8 cellular contexts compared by ENCODE assay signal in the genomic region with DNA sequence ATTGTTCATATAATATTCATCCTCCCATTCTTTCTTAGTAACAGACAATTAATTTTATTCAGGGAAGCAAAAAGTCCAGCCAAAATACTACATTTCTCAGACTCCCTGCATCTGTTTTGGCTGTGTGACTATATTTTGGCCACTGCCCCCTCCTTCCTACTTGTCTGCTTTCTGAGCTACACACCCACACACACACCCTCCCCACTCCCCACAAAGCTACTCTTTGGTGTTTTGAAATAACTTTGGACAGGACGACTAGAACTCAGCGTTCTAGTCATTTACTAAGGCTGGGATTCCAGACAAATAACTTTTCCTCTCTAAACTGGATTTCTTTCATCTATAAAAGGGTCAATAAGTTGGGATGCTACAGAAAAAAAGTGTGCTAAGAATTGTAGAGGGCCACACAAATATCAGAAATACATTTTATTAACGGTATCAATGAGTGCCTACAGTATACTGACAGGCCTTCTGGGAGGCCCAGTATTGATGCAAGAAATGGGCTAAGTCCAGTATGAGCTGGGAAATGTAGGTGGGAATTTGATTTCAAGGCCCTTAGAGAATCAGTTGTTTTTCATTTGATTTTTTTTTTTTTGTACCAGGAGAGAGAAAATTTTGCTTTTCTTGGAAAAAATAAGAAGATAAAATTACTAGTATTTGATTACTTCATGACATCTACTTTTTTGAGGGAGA.
DNase-seq lines count a peak whose midpoint lies in the region; ATAC-seq and TF ChIP-seq lines count a peak whose summit lies in the region.
"Not testable (repeated sequence)": the region's sequence is repeated elsewhere in the genome, so short reads cannot be mapped to it uniquely, and the experiment has no call there.

No MANE protein-coding gene starts in this region.

- H3K27ac ChIP-seq in IMR-90 (ENCODE audit: insufficient read depth, low read length); mammary epithelial cell (ENCODE audit: insufficient read depth, low read depth, low read length); lung (ENCODE audit: low read depth in 1 of 2, low read length in 1 of 2): not testable (repeated sequence)
- peak overlapping the region in 1 of 2 donors; percentile 30 for H3K27ac ChIP-seq in ovary
- peak overlapping the region in 1 of 2 donors; percentile 17 for H3K27ac ChIP-seq in aorta (ENCODE audit: low read depth in 1 of 2, low read length in 2 of 2)

- H4K91ac ChIP-seq in IMR-90 (ENCODE audit: insufficient read depth, low read depth, low read length), result not testable (repeated sequence)

- not testable (repeated sequence) for H3K9ac ChIP-seq in IMR-90 (ENCODE audit: low read depth, low read length); mammary epithelial cell (ENCODE audit: insufficient read depth, low read length); skeletal muscle satellite cell (ENCODE audit: low read depth, low read length)

- H4K5ac ChIP-seq in IMR-90 (ENCODE audit: low read depth, low read length), result not testable (repeated sequence)

- H3K4me2 ChIP-seq in IMR-90 (ENCODE audit: low read depth, low read length); mammary epithelial cell (ENCODE audit: insufficient read depth, low read depth, low read length): not testable (repeated sequence)
- peak overlapping the region; percentile 19 for H3K4me2 ChIP-seq in skeletal muscle satellite cell (ENCODE audit: low read length)

- not testable (repeated sequence) for H3K4ac ChIP-seq in IMR-90 (ENCODE audit: low read depth, low read length)

- H3K79me1 ChIP-seq in IMR-90 (ENCODE audit: low read depth in 1 of 2, low read length in 2 of 2), result not testable (repeated sequence)

- H2BK15ac ChIP-seq in IMR-90 (ENCODE audit: low read depth, low read length), result not testable (repeated sequence)

- H3K18ac ChIP-seq in IMR-90 (ENCODE audit: low read depth, low read length), result not testable (repeated sequence)

- not testable (repeated sequence) for H3K79me2 ChIP-seq in mammary epithelial cell (ENCODE audit: insufficient read depth, low read length)

- 0 out of 4 replicates have a peak overlapping the region, but pooled peaks of 1 of the 2 experiments have one; percentile 15 for H4K8ac ChIP-seq in IMR-90 (ENCODE audit: low read depth in 2 of 2, low read length in 2 of 2)

- peak overlapping the region; percentile 38 for H2BK5ac ChIP-seq in IMR-90 (ENCODE audit: low read depth, low read length, poor library complexity, severe bottlenecking)

- H2AFZ ChIP-seq in IMR-90 (replicated peaks; ENCODE audit: low read length, poor library complexity), result not testable (repeated sequence)
- H2AFZ ChIP-seq in mammary epithelial cell (ENCODE audit: low read depth, low read length), result peak overlapping the region; percentile 44

- not testable (repeated sequence) for H2AK9ac ChIP-seq in IMR-90 (replicated peaks; ENCODE audit: low read depth, low read length, poor library complexity)

- not testable (repeated sequence) for H3K23ac ChIP-seq in IMR-90 (ENCODE audit: low read depth, low read length)

- WGBS in IMR-90 (ENCODE audit: extremely low coverage in 2 of 2, insufficient read length in 1 of 2), 2 experiments, result no CpG with 5 or more reads among the region's 3 CpGs
- WGBS in mammary epithelial cell (ENCODE audit: low coverage, missing lambda C conversion rate), result 69% methylated on average over 3 of the region's 3 CpGs
- WGBS in lung, 2 donors, result 46 to 61% methylated on average over 3 of the region's 3 CpGs
- WGBS in ovary, 3 donors, result 4 to 7% (median 5%) methylated on average over 3 of the region's 3 CpGs
- 25 to 26% methylated on average over 3 of the region's 3 CpGs for WGBS in aorta, 2 donors

- TF ChIP-seq RAD21 in IMR-90 (IDR thresholded peaks at IDR 0.05; ENCODE audit: low read length), result not testable (repeated sequence)

- not testable (repeated sequence) for TF ChIP-seq EP300 in ovary (IDR thresholded peaks at IDR 0.05)

- not testable (repeated sequence) for H3K27me3 ChIP-seq in IMR-90 (ENCODE audit: control insufficient read depth, insufficient read depth, low read length); mammary epithelial cell (ENCODE audit: insufficient read depth, low read length); lung (ENCODE audit: control insufficient read depth, insufficient read depth); ovary; skeletal muscle satellite cell (ENCODE audit: control insufficient read depth, insufficient read depth, low read length); aorta (ENCODE audit: control insufficient read depth in 1 of 2, insufficient read depth in 2 of 2, low read length in 1 of 2)

- not testable (repeated sequence) for TF ChIP-seq CTCF in IMR-90 (conservative IDR thresholded peaks at IDR 0.05; ENCODE audit: low read depth, low read length); mammary epithelial cell (conservative IDR thresholded peaks at IDR 0.05 in 1 of 2, IDR thresholded peaks at IDR 0.05 in 1 of 2; ENCODE audit: extremely low read depth in 1 of 2, insufficient read depth in 1 of 2, low read depth in 1 of 2, low read length in 2 of 2); fibroblast of pulmonary artery (IDR thresholded peaks at IDR 0.05; ENCODE audit: low read length, missing control alignments); lung (IDR thresholded peaks at IDR 0.05; ENCODE audit: control extremely low read depth, extremely low read depth); ovary (IDR thresholded peaks at IDR 0.05)

- not testable (repeated sequence) for TF ChIP-seq POLR2A in IMR-90 (IDR thresholded peaks at IDR 0.05; ENCODE audit: low read depth, low read length); ovary (IDR thresholded peaks at IDR 0.05)

- POLR2A ChIA-PET in IMR-90 (lab: Charles Lee; ENCODE audit: unreplicated experiment), result not testable (repeated sequence)

- H2BK120ac ChIP-seq in IMR-90 (ENCODE audit: low read depth, low read length), result not testable (repeated sequence)

- not testable (repeated sequence) for H3K9me3 ChIP-seq in IMR-90 (ENCODE audit: control insufficient read depth, insufficient read depth, low read length); mammary epithelial cell (replicated peaks; ENCODE audit: insufficient read depth, low read length); lung (ENCODE audit: control insufficient read depth in 2 of 2, insufficient read depth in 1 of 2, low read length in 1 of 2); ovary; skeletal muscle satellite cell (replicated peaks; ENCODE audit: low read length); aorta (ENCODE audit: control insufficient read depth, low read length)

- not testable (repeated sequence) for H3K36me3 ChIP-seq in IMR-90 (ENCODE audit: control insufficient read depth, insufficient read depth, low read length); mammary epithelial cell (ENCODE audit: insufficient read depth, low read length); lung (ENCODE audit: control insufficient read depth in 2 of 2, insufficient read depth in 2 of 2, low read length in 2 of 2); ovary; skeletal muscle satellite cell (ENCODE audit: insufficient read depth, low read length); aorta (ENCODE audit: control insufficient read depth in 1 of 2, insufficient read depth in 2 of 2, low read length in 1 of 2)

- not testable (repeated sequence) for H3K4me3 ChIP-seq in IMR-90 (ENCODE audit: insufficient read depth, low read depth, low read length); mammary epithelial cell (replicated peaks in 1 of 3; ENCODE audit: insufficient read depth in 1 of 3, low read depth in 2 of 3, low read length in 3 of 3); fibroblast of pulmonary artery (replicated peaks; ENCODE audit: low read depth, low read length); lung; ovary; skeletal muscle satellite cell (ENCODE audit: low read length); aorta (ENCODE audit: low read length in 2 of 2)

- H3K14ac ChIP-seq in IMR-90 (replicated peaks; ENCODE audit: low read depth, low read length), result not testable (repeated sequence)

- H3K56ac ChIP-seq in IMR-90 (ENCODE audit: extremely low read depth, insufficient read depth, low read length), result not testable (repeated sequence)

- peak; percentile 32 for ATAC-seq in IMR-90 (ENCODE audit: low read depth)
- peak; percentile 96 for ATAC-seq in left ventricle myocardium superior
- ATAC-seq in lung (ENCODE audit: insufficient read depth, low FRiP score), result not testable (repeated sequence)
- peak; percentile 85 for ATAC-seq in aorta (ENCODE audit: low FRiP score)

- not testable (repeated sequence) for H2BK20ac ChIP-seq in IMR-90 (ENCODE audit: low read depth, low read length)

- CTCF ChIA-PET in IMR-90 (lab: Yijun Ruan, JAX); mammary epithelial cell (lab: Charles Lee; ENCODE audit: low non-redundant PET): not testable (repeated sequence)

- dilution Hi-C loops in IMR-90 (cut with HindIII; ENCODE audit: low sequenced_read_pairs, unreplicated experiment); mammary epithelial cell (cut with HindIII; ENCODE audit: low sequenced_read_pairs): not testable (repeated sequence)

- H4K20me1 ChIP-seq in IMR-90 (ENCODE audit: insufficient read depth, low read length); mammary epithelial cell (ENCODE audit: insufficient read depth, low read length): not testable (repeated sequence)

- H3K9me1 ChIP-seq in IMR-90 (ENCODE audit: insufficient read depth, low read length), result not testable (repeated sequence)

- DNase-seq in IMR-90 (peak; percentile 30), fibroblast of pulmonary artery (ENCODE audit: low read depth) (peak; percentile 73), left ventricle myocardium superior (peak; percentile 50), lung (ENCODE audit: low spot score) (peak; percentile 32), ovary (peak; percentile 54 to 81 (median 58)), aorta (peak in 1 of 2 donors; percentile 66)
- DNase-seq in mammary epithelial cell, result not testable (repeated sequence)

- in situ Hi-C loops in IMR-90 (cut with MboI; ENCODE audit: low sequenced_read_pairs), result not testable (repeated sequence)
- in situ Hi-C loops in mammary epithelial cell (cut with MboI; ENCODE audit: low sequenced_read_pairs in 2 of 2), result loop anchor here in 1 of 2 donors (10.0 kb wide), 1 partner anchor 62 kb away; no protein-coding TSS in a partner anchor

- BruUV-seq in IMR-90 (replicated peaks; lab: Mats Ljungman, UMichigan); mammary epithelial cell (replicated peaks; lab: Mats Ljungman, UMichigan): not testable (repeated sequence)

- intact Hi-C loops in IMR-90 (cut with micrococcal nuclease); mammary epithelial cell (cut with micrococcal nuclease); left ventricle myocardium superior (cut with micrococcal nuclease); ovary (cut with DNase I); aorta (cut with DNase I): not testable (repeated sequence)

- H2AK5ac ChIP-seq in IMR-90 (ENCODE audit: low read depth, low read length), result not testable (repeated sequence)

- not testable (repeated sequence) for H3K4me1 ChIP-seq in IMR-90 (ENCODE audit: control insufficient read depth, insufficient read depth, low read length); mammary epithelial cell (ENCODE audit: insufficient read depth, low read length); lung (ENCODE audit: control insufficient read depth in 2 of 2, insufficient read depth in 2 of 2, low read length in 2 of 2); ovary (ENCODE audit: insufficient read depth); aorta (ENCODE audit: control insufficient read depth in 1 of 2, insufficient read depth in 2 of 2, low read length in 2 of 2)
- H3K4me1 ChIP-seq in skeletal muscle satellite cell (ENCODE audit: control insufficient read depth, insufficient read depth, low read length), result peaks cover 13% of the 10 kb centered on the region
